ENCODE assay signal across 17 cellular contexts in genomic region chr9:90680534-90680933, GRCh38. TPM values are rescaled to one million over a fixed set of nuclear protein-coding genes. Genes with fewer than 3 reads are reported as not detected.
A peak's percentile ranks its signal among the peaks of the same experiment; 100 is the strongest.
DNase-seq lines count a peak whose midpoint lies in the region; ATAC-seq and TF ChIP-seq lines count a peak whose summit lies in the region.
"Had no signal": no experiment of that assay in that cellular context is flagged by ENCODE, and none has a peak within 500 bp of the region (broad histone marks: within the 10 kb centered on the region; RNA-seq: fewer than 3 reads in every experiment).

No MANE protein-coding gene starts in this region.

- no peak overlapping the region for H3K4me3 ChIP-seq in right lobe of liver
- H3K4me3 ChIP-seq: BLaER1 treated with 17β-estradiol and CSF1 and Interleukin-3, amounts not matched to agents 10 nM and 100 nM had no signal

- ATAC-seq in right lobe of liver = peak; percentile 66 to 83 (median 80)
- ATAC-seq: CD8-positive, alpha-beta T cell had no signal

- POLR2A ChIA-PET in activated CD4-positive, alpha-beta memory T cell treated with anti-CD3 and anti-CD28 coated beads, Interleukin-2, amount 10 ng/mL, durations not matched to agents 7 days and 5 days (lab: Charles Lee) = no interaction called here

- H3K27me3 ChIP-seq in right lobe of liver = no peaks in the 10 kb centered on the region
- H3K27me3 ChIP-seq: BLaER1 treated with 17β-estradiol and CSF1 and Interleukin-3, amounts not matched to agents 10 nM and 100 nM had no signal

- H3K36me3 ChIP-seq in right lobe of liver = no peaks in the 10 kb centered on the region
- H3K36me3 ChIP-seq: BLaER1 treated with 17β-estradiol and CSF1 and Interleukin-3, amounts not matched to agents 10 nM and 100 nM had no signal

- H3K27me3 Mint-ChIP-seq in activated naive CD8-positive, alpha-beta T cell = peaks cover 5% of the 10 kb centered on the region
- H3K27me3 Mint-ChIP-seq in activated naive CD8-positive, alpha-beta T cell treated with anti-CD3 and anti-CD28 coated beads for 36 hours = peaks cover 4% of the 10 kb centered on the region
- H3K27me3 Mint-ChIP-seq in activated CD4-positive, alpha-beta memory T cell treated with anti-CD3 and anti-CD28 coated beads, Interleukin-2, amount 10 ng/mL, durations not matched to agents 7 days and 5 days = peaks cover 4% of the 10 kb centered on the region
- H3K27me3 Mint-ChIP-seq: B cell had no signal

- TF ChIP-seq POLR2A in right lobe of liver (IDR thresholded peaks at IDR 0.05) = no peak

- DNase-seq in activated naive CD8-positive, alpha-beta T cell treated with anti-CD3 and anti-CD28 coated beads for 36 hours = no peak
- DNase-seq in NCI-H2029 (lab: John Stamatoyannopoulos, UW) (peak; percentile 18), SHP77 treated with DMSO at 0.1 percent for 48 hours (lab: John Stamatoyannopoulos, UW) (peak; percentile 40), right lobe of liver (no peak), NCI-H446 treated with DMSO at 0.1 percent for 48 hours (lab: John Stamatoyannopoulos, UW) (no peak)
- no peak for DNase-seq in stimulated activated CD4-positive, alpha-beta T cell treated with anti-CD3 and anti-CD28 coated beads, Interleukin-12 subunit alpha, Interleukin-12 subunit beta, amount 100 ng/mL, for 4 hours
- DNase-seq in activated CD4-positive, alpha-beta memory T cell treated with anti-CD3 and anti-CD28 coated beads, Interleukin-2, amount 10 ng/mL, durations not matched to agents 7 days and 5 days = no peak
- DNase-seq: Calu3; CD8-positive, alpha-beta T cell; DMS79 treated with DMSO at 0.1 percent for 48 hours; GF-D8; H9 had no signal

- TF ChIP-seq CTCF in right lobe of liver (IDR thresholded peaks at IDR 0.05) = no peak

- no peaks in the 10 kb centered on the region for H3K9me3 Mint-ChIP-seq in activated naive CD8-positive, alpha-beta T cell (ENCODE audit: low read depth)
- no peaks in the 10 kb centered on the region for H3K9me3 Mint-ChIP-seq in activated naive CD8-positive, alpha-beta T cell treated with anti-CD3 and anti-CD28 coated beads for 36 hours
- no peaks in the 10 kb centered on the region for H3K9me3 Mint-ChIP-seq in activated CD4-positive, alpha-beta memory T cell treated with anti-CD3 and anti-CD28 coated beads, Interleukin-2, amount 10 ng/mL, durations not matched to agents 7 days and 5 days
- H3K9me3 Mint-ChIP-seq: CD8-positive, alpha-beta T cell; H9 had no signal

- 22% methylated on average over 6 of the region's 6 CpGs for WGBS in right lobe of liver (ENCODE audit: insufficient coverage, low coverage, low lambda C conversion rate, missing lambda C conversion rate)

- no peaks in the 10 kb centered on the region for H3K9me3 ChIP-seq in right lobe of liver

- no peak overlapping the region for H3K27ac ChIP-seq in right lobe of liver
- H3K27ac ChIP-seq: BLaER1 treated with 17β-estradiol and CSF1 and Interleukin-3, amounts not matched to agents 10 nM and 100 nM had no signal

- H3K27ac Mint-ChIP-seq in activated naive CD8-positive, alpha-beta T cell = peak overlapping the region; percentile 22
- H3K27ac Mint-ChIP-seq in activated naive CD8-positive, alpha-beta T cell treated with anti-CD3 and anti-CD28 coated beads for 36 hours = no peak overlapping the region
- H3K27ac Mint-ChIP-seq in activated CD4-positive, alpha-beta memory T cell treated with anti-CD3 and anti-CD28 coated beads, Interleukin-2, amount 10 ng/mL, durations not matched to agents 7 days and 5 days = no peak overlapping the region
- H3K27ac Mint-ChIP-seq: B cell; CD8-positive, alpha-beta T cell; H9 had no signal

- no peaks in the 10 kb centered on the region for H3K36me3 Mint-ChIP-seq in activated naive CD8-positive, alpha-beta T cell
- no peaks in the 10 kb centered on the region for H3K36me3 Mint-ChIP-seq in activated naive CD8-positive, alpha-beta T cell treated with anti-CD3 and anti-CD28 coated beads for 36 hours
- no peaks in the 10 kb centered on the region for H3K36me3 Mint-ChIP-seq in activated CD4-positive, alpha-beta memory T cell treated with anti-CD3 and anti-CD28 coated beads, Interleukin-2, amount 10 ng/mL, durations not matched to agents 7 days and 5 days (ENCODE audit: low read depth)
- H3K36me3 Mint-ChIP-seq: CD8-positive, alpha-beta T cell had no signal

- CTCF ChIA-PET in activated CD4-positive, alpha-beta memory T cell treated with anti-CD3 and anti-CD28 coated beads, Interleukin-2, amount 10 ng/mL, durations not matched to agents 7 days and 5 days (lab: Charles Lee) = no interaction called here

- intact Hi-C loops in right lobe of liver (cut with DNase I) = no loop called here

- H3K4me1 ChIP-seq in right lobe of liver = peaks cover 0 to 3% (median 0%) of the 10 kb centered on the region in 4 donors
- H3K4me1 ChIP-seq: BLaER1 treated with 17β-estradiol and CSF1 and Interleukin-3, amounts not matched to agents 10 nM and 100 nM had no signal

- no peak overlapping the region for H3K4me3 Mint-ChIP-seq in activated naive CD8-positive, alpha-beta T cell
- no peak overlapping the region for H3K4me3 Mint-ChIP-seq in activated naive CD8-positive, alpha-beta T cell treated with anti-CD3 and anti-CD28 coated beads for 36 hours
- no peak overlapping the region for H3K4me3 Mint-ChIP-seq in activated CD4-positive, alpha-beta memory T cell treated with anti-CD3 and anti-CD28 coated beads, Interleukin-2, amount 10 ng/mL, durations not matched to agents 7 days and 5 days
- H3K4me3 Mint-ChIP-seq: B cell; CD8-positive, alpha-beta T cell; H9 had no signal

- H3K4me1 Mint-ChIP-seq in activated naive CD8-positive, alpha-beta T cell (ENCODE audit: low read depth) = no peaks in the 10 kb centered on the region
- no peaks in the 10 kb centered on the region for H3K4me1 Mint-ChIP-seq in activated naive CD8-positive, alpha-beta T cell treated with anti-CD3 and anti-CD28 coated beads for 36 hours
- no peaks in the 10 kb centered on the region for H3K4me1 Mint-ChIP-seq in activated CD4-positive, alpha-beta memory T cell treated with anti-CD3 and anti-CD28 coated beads, Interleukin-2, amount 10 ng/mL, durations not matched to agents 7 days and 5 days
- H3K4me1 Mint-ChIP-seq: B cell had no signal

RNA-seq across cellular contexts. Expression of gene DIRAS2, which starts 37.9 kb away (rescaled TPM):
- not detected for total RNA-seq in activated naive CD8-positive, alpha-beta T cell treated with anti-CD3 and anti-CD28 coated beads for 36 hours
- total RNA-seq in right lobe of liver = 1 to 10 TPM in 2 of 6 experiments, under 1 TPM in 3, not detected in 1; 0.11 to 2.2 (median 0.47) TPM
- not detected for total RNA-seq in activated CD4-positive, alpha-beta memory T cell treated with anti-CD3 and anti-CD28 coated beads, Interleukin-2, amount 10 ng/mL, durations not matched to agents 7 days and 5 days
- total RNA-seq: A172; B cell; CD8-positive, alpha-beta T cell; H9; HT-29 had no signal

Comparison
In these comparisons a context has a peak if more than half of its experiments do, and no peak if none do; other contexts are left out.
1. DNase-seq: peak in NCI-H2029 (single experiment) and SHP77 treated with DMSO at 0.1 percent for 48 hours (single experiment); none in activated naive CD8-positive, alpha-beta T cell treated with anti-CD3 and anti-CD28 coated beads for 36 hours (single experiment), right lobe of liver (0 of 3), stimulated activated CD4-positive, alpha-beta T cell treated with anti-CD3 and anti-CD28 coated beads, Interleukin-12 subunit alpha, Interleukin-12 subunit beta, amount 100 ng/mL, for 4 hours (single experiment), NCI-H446 treated with DMSO at 0.1 percent for 48 hours (single experiment) and activated CD4-positive, alpha-beta memory T cell treated with anti-CD3 and anti-CD28 coated beads, Interleukin-2, amount 10 ng/mL, durations not matched to agents 7 days and 5 days (single experiment).